Comparison of ENCODE assay signal across 7 cellular contexts in the genomic region with DNA sequence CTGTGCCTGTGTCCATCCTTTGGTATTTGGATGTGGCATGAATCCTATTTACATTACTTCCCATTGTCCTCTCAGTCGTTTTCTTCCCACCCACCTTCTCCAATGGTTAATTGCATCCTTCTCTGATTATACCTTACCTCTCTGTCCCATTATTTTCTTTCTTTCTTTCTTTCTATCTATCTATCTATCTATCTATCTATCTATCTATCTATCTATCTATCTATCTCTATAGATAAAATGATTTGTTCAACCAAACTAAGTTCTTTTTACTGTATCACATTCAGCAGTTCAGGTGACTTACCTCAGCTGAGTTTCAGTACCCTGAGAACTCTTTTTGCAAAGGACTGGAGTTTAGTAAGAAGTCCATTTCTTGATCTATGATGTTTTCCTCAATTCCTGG.
"Had no signal": no experiment of that assay in that cellular context is flagged by ENCODE, and none has a peak within 500 bp of the region (broad histone marks: within the 10 kb centered on the region; RNA-seq: fewer than 3 reads in every experiment).

No MANE protein-coding gene starts in this region.

- ATAC-seq: GM12878 had no signal

- FAIRE-seq: G401.6, GM12878, GM12892, GM18507, GM19239 had no signal

- H3K4me3 ChIP-seq: GM12878 had no signal

- DNase-seq: GDM1, GF-D8 had no signal
